ENCODE assay signal across 12 cellular contexts in the genomic region with DNA sequence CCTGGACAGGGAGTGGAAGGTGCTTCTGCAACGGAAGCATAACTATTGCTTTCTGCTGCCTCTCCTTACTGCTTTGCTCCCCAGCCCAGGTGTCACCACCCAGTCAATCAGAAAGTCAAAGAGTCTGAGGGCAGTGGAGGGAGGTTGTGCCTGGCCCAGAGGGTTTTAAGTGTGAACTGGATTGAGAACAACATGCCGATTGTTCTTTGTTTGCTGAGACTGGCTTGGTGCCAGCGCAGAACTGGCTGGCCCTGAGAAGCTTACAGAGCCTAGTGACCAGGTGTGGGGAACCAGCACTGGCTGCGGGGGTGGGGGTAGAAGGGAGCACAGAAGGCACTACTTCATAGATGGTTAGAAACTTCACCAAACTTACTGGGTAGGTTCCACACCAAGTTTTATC. TPM values are rescaled to one million over a fixed set of nuclear protein-coding genes. Genes with fewer than 3 reads are reported as not detected.
DNase-seq lines count a peak whose midpoint lies in the region; ATAC-seq and TF ChIP-seq lines count a peak whose summit lies in the region.
"Had no signal": no experiment of that assay in that cellular context is flagged by ENCODE, and none has a peak within 500 bp of the region (broad histone marks: within the 10 kb centered on the region; RNA-seq: fewer than 3 reads in every experiment).

No MANE protein-coding gene starts in this region.

- DNase-seq in heart left ventricle (peak in 3 of 5 donors; percentile 15 to 62 (median 39)), Right ventricle myocardium inferior (ENCODE audit: missing footprints) (no peak), adrenal gland (peak; percentile 19 to 59 (median 35)), left lobe of liver (ENCODE audit: low spot score) (peak; percentile 53), ureter (ENCODE audit: low spot score) (peak; percentile 47), cortex of kidney (lab: John Stamatoyannopoulos, UW) (no peak)
- no peak for DNase-seq in stimulated activated CD4-positive, alpha-beta T cell treated with anti-CD3 and anti-CD28 coated beads, Interleukin-12 subunit alpha, Interleukin-12 subunit beta, amount 100 ng/mL, for 4 hours
- DNase-seq: ACHN; central memory CD4-positive, alpha-beta T cell; glutamatergic neuron had no signal

- TF ChIP-seq CTCF in heart left ventricle (IDR thresholded peaks at IDR 0.05) (no peak), adrenal gland (IDR thresholded peaks at IDR 0.05) (no peak)

- 51 to 58% (median 57%) methylated on average over 4 of the region's 4 CpGs for WGBS in heart left ventricle, 4 donors
- WGBS in adrenal gland, 4 donors = 54 to 60% (median 59%) methylated on average over 4 of the region's 4 CpGs

- H3K4me3 ChIP-seq in heart left ventricle (no peak overlapping the region), adrenal gland (no peak overlapping the region)

- intact Hi-C loops in heart left ventricle (cut with DNase I) = loop anchor here in 7 of 10 donors (5.0 to 10.0 kb wide), 5 partner anchors 106 to 896 kb away; no protein-coding TSS in a partner anchor
- intact Hi-C loops in Right ventricle myocardium inferior (cut with DNase I) = no loop called here
- intact Hi-C loops in adrenal gland (cut with DNase I) = no loop called here

- H3K9me3 ChIP-seq in heart left ventricle = peaks cover 0 to 17% (median 5%) of the 10 kb centered on the region in 12 donors
- peaks cover 0 to 4% (median 0%) of the 10 kb centered on the region in 3 donors for H3K9me3 ChIP-seq in adrenal gland (replicated peaks in 1 of 3)

- H3K27ac ChIP-seq in heart left ventricle (no peak overlapping the region), adrenal gland (peak overlapping the region in 1 of 5 donors; percentile 2)

- H3K4me1 ChIP-seq in heart left ventricle (peaks cover 0 to 8% (median 0%) of the 10 kb centered on the region in 12 donors), adrenal gland (replicated peaks in 1 of 2) (peaks cover 5 to 19% of the 10 kb centered on the region in 2 donors)

- TF ChIP-seq POLR2A in heart left ventricle (IDR thresholded peaks at IDR 0.05) (no peak), adrenal gland (IDR thresholded peaks at IDR 0.05) (no peak)

- ATAC-seq in heart left ventricle = peak; percentile 26 to 54 (median 48)
- ATAC-seq in Right ventricle myocardium inferior = no peak
- peak; percentile 64 for ATAC-seq in left lobe of liver
- ATAC-seq in HG02759 (IDR thresholded peaks at IDR 0.05; ENCODE audit: unreplicated experiment) = no peak
- ATAC-seq: natural killer cell treated with Interleukin-12 subunit alpha and Interleukin-12 subunit beta and Interleukin-15 and Interleukin-18, amount 100 ng/mL, for 72 hours had no signal

- H3K36me3 ChIP-seq in heart left ventricle (no peaks in the 10 kb centered on the region), adrenal gland (replicated peaks in 1 of 2) (no peaks in the 10 kb centered on the region)

- H3K27me3 ChIP-seq in heart left ventricle (no peaks in the 10 kb centered on the region), adrenal gland (no peaks in the 10 kb centered on the region)

RNA-seq across cellular contexts. Expression of gene ENPP4, which starts 31.1 kb away (rescaled TPM):
- 10 to 100 TPM; 17.6 to 29.2 (median 20.6) TPM for total RNA-seq in heart left ventricle
- 10 to 100 TPM in 1 of 2 donors, 1 to 10 TPM in 1; 8.0 to 39.6 TPM for polyA plus RNA-seq in heart left ventricle
- 20.0 TPM for total RNA-seq in Right ventricle myocardium inferior
- 10 to 100 TPM; 10.8 to 31.0 (median 15.5) TPM for total RNA-seq in adrenal gland
- 10 to 100 TPM in 1 of 3 donors, 1 to 10 TPM in 2; 2.3 to 13.9 (median 4.4) TPM for polyA plus RNA-seq in adrenal gland
- total RNA-seq in left lobe of liver = 3.8 TPM
- 14.6 TPM for total RNA-seq in ureter

Comparison
In these comparisons a context has a peak if more than half of its experiments do, and no peak if none do; other contexts are left out.
1. ATAC-seq: peak in heart left ventricle (4 of 4) and left lobe of liver (single experiment); none in Right ventricle myocardium inferior (single experiment) and HG02759 (single experiment).
2. DNase-seq: peak in heart left ventricle (3 of 5), adrenal gland (7 of 7), left lobe of liver (single experiment) and ureter (single experiment); none in Right ventricle myocardium inferior (single experiment), cortex of kidney (single experiment) and stimulated activated CD4-positive, alpha-beta T cell treated with anti-CD3 and anti-CD28 coated beads, Interleukin-12 subunit alpha, Interleukin-12 subunit beta, amount 100 ng/mL, for 4 hours (single experiment).
3. intact Hi-C loops: an anchor here in heart left ventricle (5.0 to 10.0 kb wide); none called in Right ventricle myocardium inferior and adrenal gland.